In the genomic region with DNA sequence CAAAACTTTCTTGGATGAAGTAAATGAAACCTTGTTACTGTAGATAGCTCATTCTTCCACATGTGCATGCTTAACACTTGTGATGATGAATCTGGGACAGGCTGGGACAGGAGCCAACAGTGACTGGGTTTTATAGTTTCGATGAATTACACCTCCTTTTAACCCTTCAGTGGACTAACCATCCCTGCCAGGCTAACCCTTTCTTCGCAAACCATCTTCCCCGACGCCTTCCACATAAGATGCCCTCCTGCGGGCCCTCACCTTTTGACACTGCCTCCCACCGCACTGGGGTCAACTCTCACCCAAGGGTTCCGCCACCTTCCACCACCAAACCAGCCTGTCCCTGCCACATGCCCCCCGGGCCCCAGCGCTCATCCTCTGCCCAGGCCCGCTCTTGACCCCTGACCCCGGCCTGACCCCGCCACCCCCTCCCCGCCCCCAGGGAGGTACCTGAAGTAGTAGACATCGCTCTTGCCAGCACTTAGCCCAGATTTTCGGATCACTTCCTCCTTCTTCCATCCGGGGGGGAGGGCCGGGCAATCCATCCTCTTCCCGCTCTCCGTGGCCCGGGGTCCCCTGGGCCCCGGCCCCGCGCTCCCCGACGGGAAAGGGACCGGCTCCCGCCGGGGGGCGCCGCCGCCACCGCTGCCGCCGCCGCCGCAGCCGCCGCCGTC, we compare ENCODE assay signal across 8 cellular contexts. TPM values are rescaled to one million over a fixed set of nuclear protein-coding genes. Genes with fewer than 3 reads are reported as not detected.
DNase-seq lines count a peak whose midpoint lies in the region; FAIRE-seq and TF ChIP-seq lines count a peak whose summit lies in the region.

No MANE protein-coding gene starts in this region.

- no peak for TF ChIP-seq CTCF in cardiac muscle cell (IDR thresholded peaks at IDR 0.05; ENCODE audit: low read depth, low read length)

- in situ Hi-C loops in SK-MEL-5 (cut with HindIII; ENCODE audit: low pct_unique_long_range_greater_than_20kb, low sequenced_read_pairs): no loop called here

- H3K4me3 Mint-ChIP-seq in activated naive CD8-positive, alpha-beta T cell treated with anti-CD3 and anti-CD28 coated beads for 36 hours: peak overlapping the region; percentile 96

- intact Hi-C loops in posterior vena cava (cut with DNase I): no loop called here

- H3K9me3 ChIP-seq in cardiac muscle cell (ENCODE audit: low read depth): no peaks in the 10 kb centered on the region

- peak overlapping the region; percentile 87 for H3K4me3 ChIP-seq in cardiac muscle cell

- no peaks in the 10 kb centered on the region for H3K27me3 ChIP-seq in cardiac muscle cell

- H3K9me3 Mint-ChIP-seq in activated naive CD8-positive, alpha-beta T cell treated with anti-CD3 and anti-CD28 coated beads for 36 hours: no peaks in the 10 kb centered on the region

- no peak for TF ChIP-seq POLR2A in H54 (IDR thresholded peaks at IDR 0.05; ENCODE audit: low read depth, low read length)

- DNase-seq in EH (ENCODE audit: low read depth) (peak; percentile 94), H54 (ENCODE audit: insufficient read length, low spot score) (peak; percentile 30), Kasumi-1 (lab: John Stamatoyannopoulos, UW) (peak; percentile 18 to 34), SK-MEL-5 (ENCODE audit: low read depth, low spot score) (peak; percentile 52), cardiac muscle cell (ENCODE audit: low read depth in 1 of 2, low spot score in 1 of 2) (peak; percentile 48 to 94), posterior vena cava (ENCODE audit: low spot score) (peak; percentile 83), HuH-7.5 (ENCODE audit: low spot score) (no peak)
- peak; percentile 42 for DNase-seq in activated naive CD8-positive, alpha-beta T cell treated with anti-CD3 and anti-CD28 coated beads for 36 hours

- H3K27ac ChIP-seq in cardiac muscle cell: no peak overlapping the region

- peaks cover 15% of the 10 kb centered on the region for H3K36me3 Mint-ChIP-seq in activated naive CD8-positive, alpha-beta T cell treated with anti-CD3 and anti-CD28 coated beads for 36 hours

- peaks cover 22% of the 10 kb centered on the region for H3K4me1 ChIP-seq in cardiac muscle cell (ENCODE audit: low read depth)

- peak; percentile 90 for FAIRE-seq in H54 (lab: Jason Lieb, UNC)

- H3K4me1 Mint-ChIP-seq in activated naive CD8-positive, alpha-beta T cell treated with anti-CD3 and anti-CD28 coated beads for 36 hours: peaks cover 40% of the 10 kb centered on the region

- no peaks in the 10 kb centered on the region for H3K27me3 Mint-ChIP-seq in activated naive CD8-positive, alpha-beta T cell treated with anti-CD3 and anti-CD28 coated beads for 36 hours

- no peaks in the 10 kb centered on the region for H3K36me3 ChIP-seq in cardiac muscle cell

- H3K27ac Mint-ChIP-seq in activated naive CD8-positive, alpha-beta T cell treated with anti-CD3 and anti-CD28 coated beads for 36 hours: peak overlapping the region; percentile 94

RNA-seq across cellular contexts. Expression of a gene that starts 0.8 kb away (rescaled TPM):
- 18.3 and 20.0 TPM in 2 replicates for total RNA-seq in SK-MEL-5 (2014; rRNA removed; shearing (Covaris generic))
- polyA plus RNA-seq in SK-MEL-5 (2015; cell fraction: cytosol; rRNA removed): 11.4 and 38.7 TPM in 2 replicates
- polyA plus RNA-seq in SK-MEL-5 (2015; cell fraction: nucleus; rRNA removed): 8.8 and 12.7 TPM in 2 replicates
- 100 to 1,000 TPM; 116 to 133 TPM for total RNA-seq in activated naive CD8-positive, alpha-beta T cell treated with anti-CD3 and anti-CD28 coated beads for 36 hours
- total RNA-seq in cardiac muscle cell: 27.5 and 29.1 TPM in 2 replicates
- 40.0 and 49.4 TPM in 2 replicates for polyA plus RNA-seq in cardiac muscle cell
- 10 to 100 TPM; 70.8 to 84.0 TPM for total RNA-seq in posterior vena cava

RNA-seq across cellular contexts. Expression of a gene that starts 45.6 kb away (rescaled TPM):
- 12.2 and 13.1 TPM in 2 replicates for total RNA-seq in SK-MEL-5 (2014; rRNA removed; shearing (Covaris generic))
- polyA plus RNA-seq in SK-MEL-5 (2015; cell fraction: cytosol; rRNA removed): 5.7 and 7.5 TPM in 2 replicates
- polyA plus RNA-seq in SK-MEL-5 (2015; cell fraction: nucleus; rRNA removed): 133 and 140 TPM in 2 replicates
- 10 to 100 TPM; 10.3 to 11.2 TPM for total RNA-seq in activated naive CD8-positive, alpha-beta T cell treated with anti-CD3 and anti-CD28 coated beads for 36 hours
- 22.3 and 43.9 TPM in 2 replicates for total RNA-seq in cardiac muscle cell
- 43.7 and 53.3 TPM in 2 replicates for polyA plus RNA-seq in cardiac muscle cell
- 10 to 100 TPM; 31.6 to 35.1 TPM for total RNA-seq in posterior vena cava
